8 cellular contexts compared by ENCODE assay signal in the genomic region with DNA sequence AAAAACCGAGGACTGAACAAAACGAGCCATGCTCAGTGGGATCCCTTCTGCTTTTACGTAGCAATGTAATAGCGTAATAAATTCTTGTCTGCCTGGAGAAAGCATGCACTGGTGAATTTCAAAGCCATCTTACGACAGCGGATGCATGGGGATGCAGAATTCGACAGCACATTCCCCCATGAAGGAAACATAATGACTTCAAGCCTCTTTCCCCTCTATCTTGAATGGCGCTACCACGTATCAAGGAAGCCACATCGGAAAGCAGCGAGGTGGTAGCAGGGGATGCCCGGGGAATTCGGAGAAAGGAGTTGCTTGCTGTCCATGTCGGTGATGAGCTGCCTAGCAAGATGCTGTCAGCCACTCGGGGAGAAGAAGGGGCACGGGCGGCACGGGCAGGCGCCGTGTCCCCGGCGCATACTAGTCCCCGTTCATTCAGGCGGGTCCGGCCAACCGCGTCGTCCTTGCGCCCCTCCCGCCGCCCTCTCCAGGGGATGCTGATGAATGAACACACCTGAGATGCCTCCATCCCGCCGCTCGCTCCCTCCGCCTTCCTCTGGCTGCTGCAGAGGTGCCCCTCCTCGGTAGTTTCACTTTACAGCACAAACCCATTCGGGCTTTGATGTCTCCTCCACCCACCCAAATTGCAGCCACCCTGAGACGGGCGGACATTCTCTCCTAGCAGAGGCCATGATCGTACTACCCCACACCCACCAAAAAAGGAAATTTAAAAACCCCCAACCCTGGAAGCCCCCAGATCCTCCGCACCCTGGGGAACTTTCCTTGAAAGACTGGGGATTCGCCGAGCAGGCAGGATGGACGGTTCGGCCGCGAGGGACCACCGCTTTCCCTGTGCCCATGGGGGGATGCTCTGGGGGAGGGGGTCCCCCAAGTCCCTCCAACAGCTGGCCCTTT. TPM values are rescaled to one million over a fixed set of nuclear protein-coding genes. Genes with fewer than 3 reads are reported as not detected.
A peak's percentile ranks its signal among the peaks of the same experiment; 100 is the strongest.
DNase-seq lines count a peak whose midpoint lies in the region; ATAC-seq, FAIRE-seq and TF ChIP-seq lines count a peak whose summit lies in the region.

No MANE protein-coding gene starts in this region.

- no peaks in the 10 kb centered on the region for H3K27me3 ChIP-seq in CD4-positive, alpha-beta memory T cell (ENCODE audit: insufficient read depth, low read length)
- H3K27me3 ChIP-seq in GM12878 (replicated peaks in 1 of 2; ENCODE audit: control insufficient read depth in 2 of 2, insufficient read depth in 2 of 2, low read length in 1 of 2) = peaks cover 3% of the 10 kb centered on the region in 2 experiments; a peak in 3 of 4 replicates

- BruUV-seq in GM12878 (replicated peaks; lab: Mats Ljungman, UMichigan) = no TSS peak

- SMC1A ChIA-PET in GM12878 (lab: Charles Lee; ENCODE audit: uncharacterized antibody, unreplicated experiment) = no interaction called here

- intact Hi-C loops in CD4-positive, alpha-beta memory T cell (cut with micrococcal nuclease) = loop anchor here (1.0 to 10.0 kb wide), 4 partner anchors 97 to 1024 kb away; a partner anchor contains a TSS
- intact Hi-C loops in GM12878 (cut with micrococcal nuclease; ENCODE audit: unreplicated experiment) = no loop called here

- no peaks in the 10 kb centered on the region for H3K36me3 ChIP-seq in CD4-positive, alpha-beta memory T cell (ENCODE audit: insufficient read depth, low read length)
- H3K36me3 ChIP-seq in GM12878 (ENCODE audit: control insufficient read depth in 2 of 2, insufficient read depth in 2 of 2, low read length in 1 of 2) = no peaks in the 10 kb centered on the region

- peaks cover 10% of the 10 kb centered on the region for H3K4me1 ChIP-seq in CD4-positive, alpha-beta memory T cell (ENCODE audit: insufficient read depth, low read length)
- no peaks in the 10 kb centered on the region; the same call in 1 of the 2 replicates for H3K4me1 ChIP-seq in GM12878 (ENCODE audit: control insufficient read depth, insufficient read depth, low read length)

- H3K4me3 ChIP-seq in CD4-positive, alpha-beta memory T cell (ENCODE audit: low read length in 2 of 2) = peak overlapping the region; percentile 90 to 92
- peak overlapping the region; percentile 95 for H3K4me3 ChIP-seq in GM12878
- peak overlapping the region; percentile 83 for H3K4me3 ChIP-seq in iPS-18c (ENCODE audit: insufficient read depth, low read depth, low read length)
- peak overlapping the region; percentile 51 to 93 (median 82) for H3K4me3 ChIP-seq in skin epidermis

- H3K27ac ChIP-seq in CD4-positive, alpha-beta memory T cell (ENCODE audit: low read depth, low read length) = peak overlapping the region; percentile 54
- no peak overlapping the region for H3K27ac ChIP-seq in GM12878 (ENCODE audit: control insufficient read depth, insufficient read depth)
- H3K27ac ChIP-seq in skin epidermis = peak overlapping the region in 16 of 21 experiments; percentile 31 to 91 (median 62)

- peaks cover 0 to 8% of the 10 kb centered on the region in 2 donors for H3K36me3 Mint-ChIP-seq in CD4-positive, alpha-beta memory T cell
- H3K36me3 Mint-ChIP-seq in T-helper 1 cell treated with Interleukin-12 subunit alpha and Interleukin-12 subunit beta and Interleukin-4 antibody, amounts not matched to agents 30 μg/mL and 1 μg/mL, for 36 hours (ENCODE audit: low read depth) = no peaks in the 10 kb centered on the region

- peak; percentile 35 to 73 (median 57) for DNase-seq in CD4-positive, alpha-beta memory T cell
- no peak for DNase-seq in GM12878 (ENCODE audit: low read depth, low spot score)

- H4K20me1 ChIP-seq in GM12878 (ENCODE audit: control insufficient read depth, insufficient read depth) = peaks cover 2% of the 10 kb centered on the region; the same call in 1 of the 2 replicates

- TF ChIP-seq EP300 in GM12878 (IDR thresholded peaks at IDR 0.05; ENCODE audit: borderline replicate concordance in 1 of 2, control insufficient read depth in 1 of 2, low read depth in 2 of 2, low read length in 2 of 2) = no peak

- RAD21 ChIA-PET in GM12878 (lab: Charles Lee; ENCODE audit: unreplicated experiment) = no interaction called here

- peak overlapping the region; percentile 96 to 100 (median 100) for H3K4me3 Mint-ChIP-seq in CD4-positive, alpha-beta memory T cell
- H3K4me3 Mint-ChIP-seq in T-helper 1 cell treated with Interleukin-12 subunit alpha and Interleukin-12 subunit beta and Interleukin-4 antibody, amounts not matched to agents 30 μg/mL and 1 μg/mL, for 36 hours = peak overlapping the region; percentile 98

- TF ChIP-seq CTCF in GM12878 (IDR thresholded peaks at IDR 0.05 in 2 of 3, conservative IDR thresholded peaks at IDR 0.05 in 1 of 3; ENCODE audit: control insufficient read depth in 2 of 3, extremely low read depth in 1 of 3, insufficient read depth in 1 of 3, low read depth in 3 of 3, low read length in 3 of 3) = no peak

- in situ Hi-C loops in GM12878 (cut with MboI) = no loop called here

- peak overlapping the region; percentile 97 for H3K4me2 ChIP-seq in GM12878 (ENCODE audit: control insufficient read depth, insufficient read depth)

- 10% methylated on average over 39 of the region's 48 CpGs for WGBS in GM12878 (ENCODE audit: insufficient coverage, insufficient replicate concordance, low lambda C conversion rate, missing lambda C conversion rate)

- POLR2A ChIA-PET in CD4-positive, alpha-beta memory T cell (lab: Charles Lee; ENCODE audit: partially characterized antibody) = no interaction called here
- POLR2A ChIA-PET in GM12878 (lab: Charles Lee) = no interaction called here

- H3K27ac Mint-ChIP-seq in CD4-positive, alpha-beta memory T cell = peak overlapping the region; percentile 83 to 99 (median 96)
- peak overlapping the region; percentile 85 for H3K27ac Mint-ChIP-seq in T-helper 1 cell treated with Interleukin-12 subunit alpha and Interleukin-12 subunit beta and Interleukin-4 antibody, amounts not matched to agents 30 μg/mL and 1 μg/mL, for 36 hours

- peaks cover 0 to 4% of the 10 kb centered on the region in 2 donors for H3K27me3 Mint-ChIP-seq in CD4-positive, alpha-beta memory T cell
- peaks cover 55% of the 10 kb centered on the region for H3K27me3 Mint-ChIP-seq in T-helper 1 cell treated with Interleukin-12 subunit alpha and Interleukin-12 subunit beta and Interleukin-4 antibody, amounts not matched to agents 30 μg/mL and 1 μg/mL, for 36 hours (ENCODE audit: low read depth)

- peak; percentile 14 for ATAC-seq in HG03139 (IDR thresholded peaks at IDR 0.05; ENCODE audit: unreplicated experiment)
- ATAC-seq in GM12878 = peak; percentile 12; the same call in 2 of the 3 replicates
- ATAC-seq in GM21526 (IDR thresholded peaks at IDR 0.05; ENCODE audit: low FRiP score, unreplicated experiment) = no peak
- ATAC-seq in HG02678 (IDR thresholded peaks at IDR 0.05; ENCODE audit: unreplicated experiment) = no peak

- H3K79me2 ChIP-seq in GM12878 (ENCODE audit: control insufficient read depth, insufficient read depth, low read length) = no peaks in the 10 kb centered on the region

- no peak for FAIRE-seq in GM12878 (lab: Jason Lieb, UNC)

- H3K9me3 Mint-ChIP-seq in CD4-positive, alpha-beta memory T cell = peaks cover 0 to 3% (median 0%) of the 10 kb centered on the region in 8 donors
- H3K9me3 Mint-ChIP-seq in T-helper 1 cell treated with Interleukin-12 subunit alpha and Interleukin-12 subunit beta and Interleukin-4 antibody, amounts not matched to agents 30 μg/mL and 1 μg/mL, for 36 hours = no peaks in the 10 kb centered on the region

- CTCF ChIA-PET in CD4-positive, alpha-beta memory T cell (lab: Charles Lee; ENCODE audit: partially characterized antibody) = interaction anchor here (0.6 kb wide), 1 partner anchor 10 kb away, joined by 3 read pairs; no protein-coding TSS in a partner anchor
- CTCF ChIA-PET in GM12878 (lab: Yijun Ruan, JAX) = no interaction called here

- H3K9ac ChIP-seq in GM12878 (ENCODE audit: control insufficient read depth, insufficient read depth, low read length) = peak overlapping the region; percentile 53; the same call in 1 of the 2 replicates

- H3K4me1 Mint-ChIP-seq in CD4-positive, alpha-beta memory T cell = peaks cover 8 to 23% (median 11%) of the 10 kb centered on the region in 4 donors
- peaks cover 11% of the 10 kb centered on the region for H3K4me1 Mint-ChIP-seq in T-helper 1 cell treated with Interleukin-12 subunit alpha and Interleukin-12 subunit beta and Interleukin-4 antibody, amounts not matched to agents 30 μg/mL and 1 μg/mL, for 36 hours (ENCODE audit: low read depth)

- H2AFZ ChIP-seq in GM12878 (ENCODE audit: control insufficient read depth, low read depth, low read length) = peak overlapping the region; percentile 31

- TF ChIP-seq RAD21 in GM12878 (IDR thresholded peaks at IDR 0.05; ENCODE audit: insufficient read depth, low read depth, low read length) = no peak

- H3K9me3 ChIP-seq in CD4-positive, alpha-beta memory T cell (ENCODE audit: control insufficient read depth in 1 of 2, low read length in 2 of 2) = no peaks in the 10 kb centered on the region
- H3K9me3 ChIP-seq in GM12878 (replicated peaks; ENCODE audit: control insufficient read depth, insufficient read depth, low read length) (no peaks in the 10 kb centered on the region), iPS-18c (ENCODE audit: control insufficient read depth, insufficient read depth, low read length) (no peaks in the 10 kb centered on the region)

- no peak for TF ChIP-seq POLR2A in GM12878 (IDR thresholded peaks at IDR 0.05; ENCODE audit: low read depth, low read length)

RNA-seq across cellular contexts. Expression of a gene that starts 0.6 kb away (rescaled TPM):
- under 1 TPM; 0.67 to 0.93 TPM for total RNA-seq in CD4-positive, alpha-beta memory T cell
- under 1 TPM in 1 of 2 donors, not detected in 1; 0.75 TPM for polyA plus RNA-seq in CD4-positive, alpha-beta memory T cell
- 8.2 and 9.4 TPM in 2 replicates for total RNA-seq in GM12878 (2013; cell fraction: nucleolus; rRNA removed)
- total RNA-seq in GM12878 (2014; rRNA removed) (0.44 and 0.56 TPM in 2 replicates), GM12878 (2014; rRNA removed; fragmentation: Illumina TruSeq; extraction: Trizol) (0.45 and 0.46 TPM in 2 replicates), GM12878 (2021) (0.51 and 0.56 TPM in 2 replicates)
- polyA plus RNA-seq in GM12878 (2011; ENCODE audit: low read depth) = 0.56 TPM
- polyA plus RNA-seq in GM12878 (2011; rRNA removed) (0.66 and 0.75 TPM in 2 replicates), GM12878 (2014; fragmentation: Illumina TruSeq; extraction: Trizol) (0.40 and 0.79 TPM in 2 replicates), GM12878 (2014; fragmentation: Nextera tagmentation; extraction: Ambion mirVana) (under 1 TPM; 0.13 to 0.37 TPM), GM12878 (2014; rRNA removed) (0.38 and 0.95 TPM in 2 replicates), GM12878 (2016; fragmentation: Nextera tagmentation; extraction: Ambion mirVana) (under 1 TPM; 0.28 to 0.32 TPM)
- 0.37 and 0.39 TPM in 2 replicates for polyA plus RNA-seq in GM12878 (2011; cell fraction: cytosol; rRNA removed)
- 0.63 and 0.85 TPM in 2 replicates for polyA plus RNA-seq in GM12878 (2011; cell fraction: nucleus; rRNA removed)
- polyA plus RNA-seq in GM12878 (2012) = 0.66 and 0.93 TPM in 2 replicates
- polyA minus RNA-seq in GM12878 (2011; rRNA and poly(A)+ RNA removed) = 0.73 and 1.3 TPM in 2 replicates
- 0.31 TPM in 1 of 2 replicates, not detected in the other for polyA minus RNA-seq in GM12878 (2011; cell fraction: cytosol; rRNA and poly(A)+ RNA removed)
- 0.60 and 1.4 TPM in 2 replicates for polyA minus RNA-seq in GM12878 (2011; cell fraction: nucleus; rRNA and poly(A)+ RNA removed)

Comparison
In these comparisons a context has a peak if more than half of its experiments do, and no peak if none do; other contexts are left out.
1. ATAC-seq: peak in HG03139 (single experiment) and GM12878 (single experiment); none in GM21526 (single experiment) and HG02678 (single experiment).
2. Peak in every context shown above with its lines, with median percentiles within 50 percentile points of each other: H3K4me3 ChIP-seq.